11 cellular contexts compared by ENCODE assay signal in genomic region chr19:45999653-46000121, GRCh38. TPM values are rescaled to one million over a fixed set of nuclear protein-coding genes. Genes with fewer than 3 reads are reported as not detected.
DNase-seq lines count a peak whose midpoint lies in the region; ATAC-seq and TF ChIP-seq lines count a peak whose summit lies in the region.
"Had no signal": no experiment of that assay in that cellular context is flagged by ENCODE, and none has a peak within 500 bp of the region (broad histone marks: within the 10 kb centered on the region; RNA-seq: fewer than 3 reads in every experiment).

No MANE protein-coding gene starts in this region.

- H3K4me3 ChIP-seq in BJ (ENCODE audit: low read depth, low read length) = peak overlapping the region; percentile 5; the same call in 1 of the 2 replicates
- H3K4me3 ChIP-seq: lung had no signal

- no peaks in the 10 kb centered on the region for H4K20me1 ChIP-seq in H9 (ENCODE audit: control insufficient read depth, insufficient read depth, insufficient read length)

- peaks cover 3% of the 10 kb centered on the region for H3K79me1 ChIP-seq in H9 (ENCODE audit: insufficient read depth, low read depth, low read length, poor library complexity, severe bottlenecking)

- H3K9me3 ChIP-seq in H9 (ENCODE audit: control insufficient read depth, low read depth, low read length) = no peaks in the 10 kb centered on the region

- H3K36me3 ChIP-seq in BJ (ENCODE audit: control insufficient read depth, insufficient read depth, low read length) = no peaks in the 10 kb centered on the region; the same call in 1 of the 2 replicates

- no peak overlapping the region for H2BK5ac ChIP-seq in H9 (ENCODE audit: insufficient read length, low read length)

- H3K27ac Mint-ChIP-seq in H9 = peak overlapping the region; percentile 88 to 93 (median 93); a peak in 6 of 7 replicates

- no peak overlapping the region for H2AK5ac ChIP-seq in H9 (ENCODE audit: insufficient read length, low read length)

- no peak overlapping the region for H2BK12ac ChIP-seq in H9 (ENCODE audit: insufficient read length, low read depth, low read length)

- no peak overlapping the region for H2BK15ac ChIP-seq in H9 (ENCODE audit: low read depth, low read length)

- TF ChIP-seq CTCF in BJ (IDR thresholded peaks at IDR 0.05; ENCODE audit: insufficient read depth, low read depth, low read length) (no peak), H9 (conservative IDR thresholded peaks at IDR 0.05) (no peak)

- H3K4me3 Mint-ChIP-seq in H9 = peak overlapping the region; percentile 82 to 97

- no CpG with 5 or more reads among the region's 14 CpGs for WGBS in H9 (ENCODE audit: extremely low coverage, insufficient read length, low lambda C conversion rate)

- no peak for DNase-seq in BJ (ENCODE audit: low read depth)
- DNase-seq in H9 = peak; percentile 83
- DNase-seq in amniotic epithelial cell (ENCODE audit: low read depth) = peak; percentile 51
- DNase-seq in lung microvascular endothelial cell (ENCODE audit: low read depth in 2 of 2) = peak; percentile 29 to 32
- no peak for DNase-seq in HPDE6-E6E7 (ENCODE audit: extremely low spot score)
- no peak for DNase-seq in SW 1271 (lab: John Stamatoyannopoulos, UW)
- no peak for DNase-seq in GM19238 (ENCODE audit: insufficient read length, low spot score)
- DNase-seq: activated T-cell treated with anti-CD3 and anti-CD28 coated beads, Interleukin-2, amount 50 U/mL, for 1 hour; stimulated activated naive CD4-positive, alpha-beta T cell treated with Interleukin-2 at 50 U/mL for 16 hours had no signal

- no peak overlapping the region for H4K8ac ChIP-seq in H9 (replicated peaks; ENCODE audit: insufficient read length, low read depth, low read length)

- 0 out of 2 replicates have a peak, but pooled peaks cover 5% of the 10 kb centered on the region for H3K79me2 ChIP-seq in H9 (ENCODE audit: insufficient read depth, low read length)

- no peak overlapping the region for H3K9ac ChIP-seq in H9 (ENCODE audit: extremely low read depth, insufficient read length, low read length)

- no peaks in the 10 kb centered on the region for H3K27me3 ChIP-seq in BJ (ENCODE audit: control insufficient read depth, insufficient read depth, low read length)
- H3K27me3 ChIP-seq in H9 (ENCODE audit: insufficient read depth, low read length) = no peaks in the 10 kb centered on the region

- H3K4ac ChIP-seq in H9 (ENCODE audit: low read depth, low read length) = no peak overlapping the region

- no peak overlapping the region for H2BK120ac ChIP-seq in H9 (ENCODE audit: low read depth, low read length, poor library complexity, severe bottlenecking)

- ATAC-seq in HG02623 (IDR thresholded peaks at IDR 0.05; ENCODE audit: unreplicated experiment) = no peak

- no peak overlapping the region for H3K14ac ChIP-seq in H9 (ENCODE audit: insufficient read depth, low read length)

- no peak overlapping the region for H3K27ac ChIP-seq in H9 (ENCODE audit: insufficient read length, low read depth, low read length)

- H3K23ac ChIP-seq in H9 (ENCODE audit: insufficient read length, low read depth, low read length) = no peak overlapping the region

- no peak overlapping the region for H2BK20ac ChIP-seq in H9 (ENCODE audit: low read depth, low read length, poor library complexity, severe bottlenecking)

- H3K18ac ChIP-seq in H9 (ENCODE audit: insufficient read length, low read depth, low read length) = no peak overlapping the region

- peaks cover 2% of the 10 kb centered on the region; the same call in 1 of the 2 replicates for H3K27me3 Mint-ChIP-seq in H9 (ENCODE audit: low read depth)

- H4K5ac ChIP-seq in H9 (ENCODE audit: insufficient read length, low read depth, low read length) = no peak overlapping the region

- no peak overlapping the region for H3T11ph ChIP-seq in H9 (ENCODE audit: low read length)

- peak overlapping the region; percentile 79 for H3K4me2 ChIP-seq in H9 (ENCODE audit: insufficient read depth, insufficient read length, low read length)

- no peaks in the 10 kb centered on the region for H3K4me1 ChIP-seq in H9 (ENCODE audit: insufficient read depth, low read length)

- no peak overlapping the region for H2AFZ ChIP-seq in H9 (ENCODE audit: low read length)

- CTCF ChIA-PET in BJ (lab: Yijun Ruan, JAX) = interaction anchor here (0.5 to 1.5 kb wide), 3 partner anchors 10 to 159 kb away, joined by 3 to 7 read pairs (median 3); no protein-coding TSS in a partner anchor

- peaks cover 13% of the 10 kb centered on the region for H3K23me2 ChIP-seq in H9 (ENCODE audit: insufficient read length, low read depth, low read length, poor library complexity, severe bottlenecking)

- peaks cover 14 to 35% of the 10 kb centered on the region in 2 experiments for H3K4me1 Mint-ChIP-seq in H9

- H3K9me3 Mint-ChIP-seq in H9 = no peaks in the 10 kb centered on the region; a peak in 2 of 5 replicates

- H3K36me3 Mint-ChIP-seq in H9 (ENCODE audit: insufficient read depth in 1 of 3, low read depth in 3 of 3) = peaks cover 6 to 13% (median 8%) of the 10 kb centered on the region in 3 experiments; a peak in 6 of 7 replicates

- POLR2A ChIA-PET in BJ (lab: Charles Lee) = no interaction called here

- H4K91ac ChIP-seq in H9 (ENCODE audit: insufficient read length, low read depth, low read length) = no peak overlapping the region

- no peak overlapping the region for H3K56ac ChIP-seq in H9 (ENCODE audit: insufficient read length, low read depth, low read length)

RNA-seq across cellular contexts. Expression of gene CCDC61, which starts 4.4 kb away (rescaled TPM):
- polyA plus RNA-seq in BJ (2011; rRNA removed) = 6.7 and 8.4 TPM in 2 replicates
- polyA minus RNA-seq in BJ (2011; rRNA and poly(A)+ RNA removed) = 5.9 and 7.1 TPM in 2 replicates
- total RNA-seq in H9 (2021) (15.9 and 16.9 TPM in 2 replicates), lung microvascular endothelial cell (3.3 and 6.0 TPM in 2 replicates)

RNA-seq across cellular contexts. Expression of gene PGLYRP1, which starts 23.2 kb away (rescaled TPM):
- not detected in 2 replicates for polyA plus RNA-seq in BJ (2011; rRNA removed)
- polyA minus RNA-seq in BJ (2011; rRNA and poly(A)+ RNA removed) = not detected in 2 replicates
- total RNA-seq in H9 (2021) (not detected in 2 replicates), lung microvascular endothelial cell (not detected in 2 replicates)

RNA-seq across cellular contexts. Expression of gene NOVA2, which starts 26.0 kb away (rescaled TPM):
- polyA plus RNA-seq in BJ (2011; rRNA removed) = 0.01 TPM in 2 replicates
- polyA minus RNA-seq in BJ (2011; rRNA and poly(A)+ RNA removed) = under 0.01 and 0.05 TPM in 2 replicates
- total RNA-seq in H9 (2021) = 8.8 and 8.9 TPM in 2 replicates
- total RNA-seq in lung microvascular endothelial cell = 3.7 and 6.2 TPM in 2 replicates

RNA-seq across cellular contexts. Expression of gene IGFL4, which starts 41.1 kb away (rescaled TPM):
- not detected in 2 replicates for polyA plus RNA-seq in BJ (2011; rRNA removed)
- polyA minus RNA-seq in BJ (2011; rRNA and poly(A)+ RNA removed) = not detected in 2 replicates
- total RNA-seq in H9 (2021) (0.33 TPM in 1 of 2 replicates, not detected in the other), lung microvascular endothelial cell (not detected in 2 replicates)
- total RNA-seq: lung had no signal
- polyA plus RNA-seq: lung had no signal

Comparison
In these comparisons a context has a peak if more than half of its experiments do, and no peak if none do; other contexts are left out.
1. DNase-seq: peak in H9 (single experiment), amniotic epithelial cell (single experiment) and lung microvascular endothelial cell (2 of 2); none in BJ (single experiment), HPDE6-E6E7 (single experiment), SW 1271 (0 of 2) and GM19238 (single experiment).